ENCODE assay signal across 2 cellular contexts in genomic region chr17:48556534-48557401, GRCh38.
TF ChIP-seq lines count a peak whose summit lies in the region.

No MANE protein-coding gene starts in this region.

TF ChIP-seq in IMR-90, 13 proteins besides CTCF, POLR2A, EP300 and RAD21:
- TF ChIP-seq FOS (IDR thresholded peaks at IDR 0.05; ENCODE audit: low read depth, low read length) (no peak), BHLHE40 (IDR thresholded peaks at IDR 0.05; ENCODE audit: low read depth, low read length) (no peak), MXI1 (IDR thresholded peaks at IDR 0.05; ENCODE audit: borderline replicate concordance, low read depth, low read length) (no peak), CHD1 (IDR thresholded peaks at IDR 0.05; ENCODE audit: low read depth, low read length) (no peak), MAZ (IDR thresholded peaks at IDR 0.05; ENCODE audit: borderline replicate concordance, low read depth, low read length) (no peak), RFX5 (IDR thresholded peaks at IDR 0.05; ENCODE audit: low read depth, low read length) (no peak), MAFK (IDR thresholded peaks at IDR 0.05; ENCODE audit: low read depth, low read length) (no peak), CEBPB (IDR thresholded peaks at IDR 0.05; ENCODE audit: low read depth, low read length) (no peak), SMC3 (IDR thresholded peaks at IDR 0.05; ENCODE audit: low read depth, low read length) (no peak)
- TF ChIP-seq, protein P1, sequence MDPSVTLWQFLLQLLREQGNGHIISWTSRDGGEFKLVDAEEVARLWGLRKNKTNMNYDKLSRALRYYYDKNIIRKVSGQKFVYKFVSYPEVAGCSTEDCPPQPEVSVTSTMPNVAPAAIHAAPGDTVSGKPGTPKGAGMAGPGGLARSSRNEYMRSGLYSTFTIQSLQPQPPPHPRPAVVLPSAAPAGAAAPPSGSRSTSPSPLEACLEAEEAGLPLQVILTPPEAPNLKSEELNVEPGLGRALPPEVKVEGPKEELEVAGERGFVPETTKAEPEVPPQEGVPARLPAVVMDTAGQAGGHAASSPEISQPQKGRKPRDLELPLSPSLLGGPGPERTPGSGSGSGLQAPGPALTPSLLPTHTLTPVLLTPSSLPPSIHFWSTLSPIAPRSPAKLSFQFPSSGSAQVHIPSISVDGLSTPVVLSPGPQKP (IDR thresholded peaks at IDR 0.05; ENCODE audit: borderline replicate concordance, low read depth, low read length): no peak
- TF ChIP-seq, protein P2, sequence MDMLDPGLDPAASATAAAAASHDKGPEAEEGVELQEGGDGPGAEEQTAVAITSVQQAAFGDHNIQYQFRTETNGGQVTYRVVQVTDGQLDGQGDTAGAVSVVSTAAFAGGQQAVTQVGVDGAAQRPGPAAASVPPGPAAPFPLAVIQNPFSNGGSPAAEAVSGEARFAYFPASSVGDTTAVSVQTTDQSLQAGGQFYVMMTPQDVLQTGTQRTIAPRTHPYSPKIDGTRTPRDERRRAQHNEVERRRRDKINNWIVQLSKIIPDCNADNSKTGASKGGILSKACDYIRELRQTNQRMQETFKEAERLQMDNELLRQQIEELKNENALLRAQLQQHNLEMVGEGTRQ (IDR thresholded peaks at IDR 0.05; ENCODE audit: low read depth, low read length): no peak

TF ChIP-seq in K562, 482 proteins besides CTCF, POLR2A, EP300 and RAD21:
- TF ChIP-seq DPF2 (IDR thresholded peaks at IDR 0.05) (no peak), ZNF384 (IDR thresholded peaks at IDR 0.05; ENCODE audit: low read depth, low read length) (peak; percentile 49; the same call in 1 of the 2 replicates), FOS (IDR thresholded peaks at IDR 0.05; ENCODE audit: extremely low read depth, insufficient read length) (no peak), SREBF2 (CRISPR knock-in tag; IDR thresholded peaks at IDR 0.05) (no peak), ZNF263 (CRISPR knock-in tag; IDR thresholded peaks at IDR 0.05; ENCODE audit: borderline replicate concordance) (peak; percentile 16; the same call in 1 of the 2 replicates), POLR3A (IDR thresholded peaks at IDR 0.05; ENCODE audit: borderline replicate concordance, extremely low read depth, insufficient read depth, insufficient read length) (no peak), ZNF584 (CRISPR knock-in tag; IDR thresholded peaks at IDR 0.05; ENCODE audit: low read depth) (no peak), ZEB2 (IDR thresholded peaks at IDR 0.05) (no peak), ZNF316 (IDR thresholded peaks at IDR 0.05) (peak; percentile 48), C11orf30 (IDR thresholded peaks at IDR 0.05; ENCODE audit: low read depth) (peak; percentile 58), CUX1 (CRISPR knock-in tag; IDR thresholded peaks at IDR 0.05) (no peak), GTF2A2 (tag; IDR thresholded peaks at IDR 0.05) (no peak), SMARCE1 (IDR thresholded peaks at IDR 0.05) (no peak), ZNF586 (CRISPR knock-in tag; conservative IDR thresholded peaks at IDR 0.05) (no peak), MAFK (IDR thresholded peaks at IDR 0.05; ENCODE audit: low read length) (0 out of 2 replicates have a peak, but pooled peaks have one; percentile 3), MEIS2 (IDR thresholded peaks at IDR 0.05; ENCODE audit: partially characterized antibody) (peak; percentile 84)
- TF ChIP-seq, protein P3, sequence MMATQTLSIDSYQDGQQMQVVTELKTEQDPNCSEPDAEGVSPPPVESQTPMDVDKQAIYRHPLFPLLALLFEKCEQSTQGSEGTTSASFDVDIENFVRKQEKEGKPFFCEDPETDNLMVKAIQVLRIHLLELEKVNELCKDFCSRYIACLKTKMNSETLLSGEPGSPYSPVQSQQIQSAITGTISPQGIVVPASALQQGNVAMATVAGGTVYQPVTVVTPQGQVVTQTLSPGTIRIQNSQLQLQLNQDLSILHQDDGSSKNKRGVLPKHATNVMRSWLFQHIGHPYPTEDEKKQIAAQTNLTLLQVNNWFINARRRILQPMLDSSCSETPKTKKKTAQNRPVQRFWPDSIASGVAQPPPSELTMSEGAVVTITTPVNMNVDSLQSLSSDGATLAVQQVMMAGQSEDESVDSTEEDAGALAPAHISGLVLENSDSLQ (IDR thresholded peaks at IDR 0.05): peak; percentile 68
- TF ChIP-seq, protein P4, sequence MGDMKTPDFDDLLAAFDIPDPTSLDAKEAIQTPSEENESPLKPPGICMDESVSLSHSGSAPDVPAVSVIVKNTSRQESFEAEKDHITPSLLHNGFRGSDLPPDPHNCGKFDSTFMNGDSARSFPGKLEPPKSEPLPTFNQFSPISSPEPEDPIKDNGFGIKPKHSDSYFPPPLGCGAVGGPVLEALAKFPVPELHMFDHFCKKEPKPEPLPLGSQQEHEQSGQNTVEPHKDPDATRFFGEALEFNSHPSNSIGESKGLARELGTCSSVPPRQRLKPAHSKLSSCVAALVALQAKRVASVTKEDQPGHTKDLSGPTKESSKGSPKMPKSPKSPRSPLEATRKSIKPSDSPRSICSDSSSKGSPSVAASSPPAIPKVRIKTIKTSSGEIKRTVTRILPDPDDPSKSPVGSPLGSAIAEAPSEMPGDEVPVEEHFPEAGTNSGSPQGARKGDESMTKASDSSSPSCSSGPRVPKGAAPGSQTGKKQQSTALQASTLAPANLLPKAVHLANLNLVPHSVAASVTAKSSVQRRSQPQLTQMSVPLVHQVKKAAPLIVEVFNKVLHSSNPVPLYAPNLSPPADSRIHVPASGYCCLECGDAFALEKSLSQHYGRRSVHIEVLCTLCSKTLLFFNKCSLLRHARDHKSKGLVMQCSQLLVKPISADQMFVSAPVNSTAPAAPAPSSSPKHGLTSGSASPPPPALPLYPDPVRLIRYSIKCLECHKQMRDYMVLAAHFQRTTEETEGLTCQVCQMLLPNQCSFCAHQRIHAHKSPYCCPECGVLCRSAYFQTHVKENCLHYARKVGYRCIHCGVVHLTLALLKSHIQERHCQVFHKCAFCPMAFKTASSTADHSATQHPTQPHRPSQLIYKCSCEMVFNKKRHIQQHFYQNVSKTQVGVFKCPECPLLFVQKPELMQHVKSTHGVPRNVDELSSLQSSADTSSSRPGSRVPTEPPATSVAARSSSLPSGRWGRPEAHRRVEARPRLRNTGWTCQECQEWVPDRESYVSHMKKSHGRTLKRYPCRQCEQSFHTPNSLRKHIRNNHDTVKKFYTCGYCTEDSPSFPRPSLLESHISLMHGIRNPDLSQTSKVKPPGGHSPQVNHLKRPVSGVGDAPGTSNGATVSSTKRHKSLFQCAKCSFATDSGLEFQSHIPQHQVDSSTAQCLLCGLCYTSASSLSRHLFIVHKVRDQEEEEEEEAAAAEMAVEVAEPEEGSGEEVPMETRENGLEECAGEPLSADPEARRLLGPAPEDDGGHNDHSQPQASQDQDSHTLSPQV (IDR thresholded peaks at IDR 0.05): peak; percentile 37; the same call in 1 of the 2 replicates
- TF ChIP-seq, protein P5, sequence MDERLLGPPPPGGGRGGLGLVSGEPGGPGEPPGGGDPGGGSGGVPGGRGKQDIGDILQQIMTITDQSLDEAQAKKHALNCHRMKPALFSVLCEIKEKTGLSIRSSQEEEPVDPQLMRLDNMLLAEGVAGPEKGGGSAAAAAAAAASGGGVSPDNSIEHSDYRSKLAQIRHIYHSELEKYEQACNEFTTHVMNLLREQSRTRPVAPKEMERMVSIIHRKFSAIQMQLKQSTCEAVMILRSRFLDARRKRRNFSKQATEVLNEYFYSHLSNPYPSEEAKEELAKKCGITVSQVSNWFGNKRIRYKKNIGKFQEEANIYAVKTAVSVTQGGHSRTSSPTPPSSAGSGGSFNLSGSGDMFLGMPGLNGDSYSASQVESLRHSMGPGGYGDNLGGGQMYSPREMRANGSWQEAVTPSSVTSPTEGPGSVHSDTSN (CRISPR knock-in tag; IDR thresholded peaks at IDR 0.05; ENCODE audit: low read depth): no peak
- TF ChIP-seq, protein P5 (tag; conservative IDR thresholded peaks at IDR 0.05; ENCODE audit: low read depth): peak; percentile 88
- TF ChIP-seq, protein P6, sequence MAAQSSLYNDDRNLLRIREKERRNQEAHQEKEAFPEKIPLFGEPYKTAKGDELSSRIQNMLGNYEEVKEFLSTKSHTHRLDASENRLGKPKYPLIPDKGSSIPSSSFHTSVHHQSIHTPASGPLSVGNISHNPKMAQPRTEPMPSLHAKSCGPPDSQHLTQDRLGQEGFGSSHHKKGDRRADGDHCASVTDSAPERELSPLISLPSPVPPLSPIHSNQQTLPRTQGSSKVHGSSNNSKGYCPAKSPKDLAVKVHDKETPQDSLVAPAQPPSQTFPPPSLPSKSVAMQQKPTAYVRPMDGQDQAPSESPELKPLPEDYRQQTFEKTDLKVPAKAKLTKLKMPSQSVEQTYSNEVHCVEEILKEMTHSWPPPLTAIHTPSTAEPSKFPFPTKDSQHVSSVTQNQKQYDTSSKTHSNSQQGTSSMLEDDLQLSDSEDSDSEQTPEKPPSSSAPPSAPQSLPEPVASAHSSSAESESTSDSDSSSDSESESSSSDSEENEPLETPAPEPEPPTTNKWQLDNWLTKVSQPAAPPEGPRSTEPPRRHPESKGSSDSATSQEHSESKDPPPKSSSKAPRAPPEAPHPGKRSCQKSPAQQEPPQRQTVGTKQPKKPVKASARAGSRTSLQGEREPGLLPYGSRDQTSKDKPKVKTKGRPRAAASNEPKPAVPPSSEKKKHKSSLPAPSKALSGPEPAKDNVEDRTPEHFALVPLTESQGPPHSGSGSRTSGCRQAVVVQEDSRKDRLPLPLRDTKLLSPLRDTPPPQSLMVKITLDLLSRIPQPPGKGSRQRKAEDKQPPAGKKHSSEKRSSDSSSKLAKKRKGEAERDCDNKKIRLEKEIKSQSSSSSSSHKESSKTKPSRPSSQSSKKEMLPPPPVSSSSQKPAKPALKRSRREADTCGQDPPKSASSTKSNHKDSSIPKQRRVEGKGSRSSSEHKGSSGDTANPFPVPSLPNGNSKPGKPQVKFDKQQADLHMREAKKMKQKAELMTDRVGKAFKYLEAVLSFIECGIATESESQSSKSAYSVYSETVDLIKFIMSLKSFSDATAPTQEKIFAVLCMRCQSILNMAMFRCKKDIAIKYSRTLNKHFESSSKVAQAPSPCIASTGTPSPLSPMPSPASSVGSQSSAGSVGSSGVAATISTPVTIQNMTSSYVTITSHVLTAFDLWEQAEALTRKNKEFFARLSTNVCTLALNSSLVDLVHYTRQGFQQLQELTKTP (IDR thresholded peaks at IDR 0.05; ENCODE audit: low read depth in 1 of 2, partially characterized antibody in 2 of 2): peak in 1 of 2 experiments; percentile 37
- TF ChIP-seq, protein P7, sequence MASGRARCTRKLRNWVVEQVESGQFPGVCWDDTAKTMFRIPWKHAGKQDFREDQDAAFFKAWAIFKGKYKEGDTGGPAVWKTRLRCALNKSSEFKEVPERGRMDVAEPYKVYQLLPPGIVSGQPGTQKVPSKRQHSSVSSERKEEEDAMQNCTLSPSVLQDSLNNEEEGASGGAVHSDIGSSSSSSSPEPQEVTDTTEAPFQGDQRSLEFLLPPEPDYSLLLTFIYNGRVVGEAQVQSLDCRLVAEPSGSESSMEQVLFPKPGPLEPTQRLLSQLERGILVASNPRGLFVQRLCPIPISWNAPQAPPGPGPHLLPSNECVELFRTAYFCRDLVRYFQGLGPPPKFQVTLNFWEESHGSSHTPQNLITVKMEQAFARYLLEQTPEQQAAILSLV (tag; IDR thresholded peaks at IDR 0.05): no peak
